ENCODE assay signal across 24 cellular contexts in the genomic region with DNA sequence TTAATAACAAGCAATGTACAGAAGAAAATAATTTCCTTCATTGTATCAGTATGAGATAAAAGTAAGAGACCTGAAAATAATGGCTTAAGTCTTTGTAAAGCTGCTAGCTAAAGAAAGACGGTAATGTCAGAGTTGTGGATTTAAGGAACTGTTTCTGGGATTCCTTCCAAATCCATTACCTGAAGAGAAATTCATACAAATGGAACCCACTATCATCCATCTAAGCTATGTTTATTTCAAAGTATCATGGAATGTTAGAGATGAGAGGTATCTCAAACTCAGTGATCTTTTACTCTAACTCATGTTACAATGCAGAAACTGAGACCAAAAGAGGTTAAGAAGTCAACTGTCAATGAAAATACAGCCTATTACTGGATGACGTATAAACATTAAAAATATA.
DNase-seq lines count a peak whose midpoint lies in the region; ATAC-seq, FAIRE-seq and TF ChIP-seq lines count a peak whose summit lies in the region.
"Had no signal": no experiment of that assay in that cellular context is flagged by ENCODE, and none has a peak within 500 bp of the region (broad histone marks: within the 10 kb centered on the region; RNA-seq: fewer than 3 reads in every experiment).

No MANE protein-coding gene starts in this region.

- POLR2A ChIA-PET in AG04450 (lab: Yijun Ruan, JAX) = no interaction called here

- no peak overlapping the region for H3K27ac Mint-ChIP-seq in astrocyte (ENCODE audit: unreplicated experiment)
- H3K27ac Mint-ChIP-seq: B cell; CD4-positive, CD25-positive, alpha-beta regulatory T cell; CD8-positive, alpha-beta T cell; GM23338; H9 had no signal

- H4K20me1 ChIP-seq in astrocyte (ENCODE audit: insufficient read depth, low read length) = no peaks in the 10 kb centered on the region
- H4K20me1 ChIP-seq: BLaER1 had no signal

- CTCF ChIA-PET in AG04450 (lab: Charles Lee) = interaction anchor here (1.0 kb wide), 1 partner anchor 347 kb away, joined by 3 read pairs; no protein-coding TSS in a partner anchor

- H3K4me1 Mint-ChIP-seq in astrocyte (ENCODE audit: low read depth, unreplicated experiment) = no peaks in the 10 kb centered on the region
- H3K4me1 Mint-ChIP-seq: B cell, GM23338, H9 had no signal

- 94 to 96% methylated on average over 2 of the region's 2 CpGs for WGBS in heart right ventricle, 2 donors

- TF ChIP-seq CTCF in AG04450 (IDR thresholded peaks at IDR 0.05; ENCODE audit: low read depth, low read length) (no peak), astrocyte (IDR thresholded peaks at IDR 0.05; ENCODE audit: insufficient read depth, low read depth, low read length) (no peak), heart right ventricle (IDR thresholded peaks at IDR 0.05) (no peak), tibial artery (IDR thresholded peaks at IDR 0.05) (no peak)

- H2AFZ ChIP-seq in astrocyte (ENCODE audit: low read depth, low read length) = no peak overlapping the region
- H2AFZ ChIP-seq: GM23338 had no signal

- H3K79me2 ChIP-seq in astrocyte (ENCODE audit: insufficient read depth, low read length) = no peaks in the 10 kb centered on the region

- H3K4me3 ChIP-seq in AG04450 (ENCODE audit: low read depth, low read length) (no peak overlapping the region), astrocyte (ENCODE audit: insufficient read depth, low read depth, low read length) (no peak overlapping the region), heart right ventricle (no peak overlapping the region), tibial artery (no peak overlapping the region)
- H3K4me3 ChIP-seq: A549, BLaER1, GM23338 had no signal

- H3K9me3 ChIP-seq in AG04450 (ENCODE audit: control insufficient read depth, insufficient read depth, low read length) (no peaks in the 10 kb centered on the region), astrocyte (ENCODE audit: insufficient read depth, low read depth, low read length) (no peaks in the 10 kb centered on the region), heart right ventricle (peaks cover 0 to 17% (median 3%) of the 10 kb centered on the region in 11 donors), tibial artery (no peaks in the 10 kb centered on the region)
- H3K9me3 ChIP-seq: A549, Caco-2 had no signal

- no peaks in the 10 kb centered on the region for H3K36me3 ChIP-seq in astrocyte (ENCODE audit: insufficient read depth, low read length)
- H3K36me3 ChIP-seq in heart right ventricle = peaks cover 0 to 40% (median under 1%) of the 10 kb centered on the region in 9 donors
- H3K36me3 ChIP-seq in tibial artery = peaks cover 2 to 11% (median 5%) of the 10 kb centered on the region in 3 donors

- H3K9ac ChIP-seq in astrocyte (ENCODE audit: low read length) = no peak overlapping the region
- H3K9ac ChIP-seq: BLaER1 had no signal

- DNase-seq in AG04450 (ENCODE audit: low read depth, low spot score) (peak; percentile 20), NCI-H226 (peak; percentile 12), astrocyte (ENCODE audit: low read depth) (peak; percentile 54), heart right ventricle (no peak), tibial artery (no peak), left lobe of liver (ENCODE audit: low spot score) (no peak)
- DNase-seq in activated effector memory CD4-positive, alpha-beta T cell treated with anti-CD3 and anti-CD28 coated beads, Interleukin-2, amount 50 U/mL, for 16 hours = no peak
- DNase-seq: 8988T; ACHN; Caco-2; CD4-positive, CD25-positive, alpha-beta regulatory T cell; CD8-positive, alpha-beta T cell; DMS53; DMS79 treated with DMSO at 0.1 percent for 48 hours; GF-D8; H9 had no signal

- H3K27me3 Mint-ChIP-seq in astrocyte (ENCODE audit: low read depth, unreplicated experiment) = no peaks in the 10 kb centered on the region
- H3K27me3 Mint-ChIP-seq: B cell; CD4-positive, CD25-positive, alpha-beta regulatory T cell had no signal

- H3K4me1 ChIP-seq in astrocyte (ENCODE audit: insufficient read depth, low read length) (no peaks in the 10 kb centered on the region), heart right ventricle (no peaks in the 10 kb centered on the region), tibial artery (no peaks in the 10 kb centered on the region)
- H3K4me1 ChIP-seq: A549, BLaER1, Caco-2 had no signal

- peaks cover 7% of the 10 kb centered on the region for H3K9me3 Mint-ChIP-seq in astrocyte (ENCODE audit: unreplicated experiment)
- H3K9me3 Mint-ChIP-seq: CD8-positive, alpha-beta T cell had no signal

- no peaks in the 10 kb centered on the region for H3K27me3 ChIP-seq in AG04450 (ENCODE audit: control insufficient read depth, insufficient read depth, low read length)
- no peaks in the 10 kb centered on the region for H3K27me3 ChIP-seq in astrocyte (ENCODE audit: insufficient read depth, low read length)
- no peaks in the 10 kb centered on the region for H3K27me3 ChIP-seq in heart right ventricle
- no peaks in the 10 kb centered on the region for H3K27me3 ChIP-seq in tibial artery
- H3K27me3 ChIP-seq: BLaER1 had no signal

- intact Hi-C loops in heart right ventricle (cut with DNase I) = no loop called here
- intact Hi-C loops in tibial artery (cut with DNase I; ENCODE audit: low total_unique reads) = no loop called here

- H3K36me3 Mint-ChIP-seq in astrocyte (ENCODE audit: low read depth, unreplicated experiment) = peaks cover 10% of the 10 kb centered on the region

- no peak overlapping the region for H3K4me3 Mint-ChIP-seq in astrocyte (ENCODE audit: unreplicated experiment)
- H3K4me3 Mint-ChIP-seq: B cell; CD4-positive, CD25-positive, alpha-beta regulatory T cell; CD8-positive, alpha-beta T cell; GM23338; H9 had no signal

- no peak for ATAC-seq in heart right ventricle
- ATAC-seq in left lobe of liver = no peak
- ATAC-seq: A549; CD8-positive, alpha-beta T cell; GM23338; HCT116 had no signal

- no peak overlapping the region for H3K4me2 ChIP-seq in astrocyte (ENCODE audit: low read length)
- H3K4me2 ChIP-seq: A549, BLaER1, GM23338 had no signal

- H3K27ac ChIP-seq in AG04450 (ENCODE audit: low read depth, low read length) = no peak overlapping the region
- H3K27ac ChIP-seq in astrocyte (ENCODE audit: low read depth, low read length) = no peak overlapping the region
- H3K27ac ChIP-seq in heart right ventricle = no peak overlapping the region
- H3K27ac ChIP-seq in tibial artery = no peak overlapping the region
- H3K27ac ChIP-seq: A549, BLaER1, C4-2B had no signal

- no peak for FAIRE-seq in astrocyte (lab: Jason Lieb, UNC)
- FAIRE-seq: A549, GM12891, GM18507 had no signal

Comparison
In these comparisons a context has a peak if more than half of its experiments do, and no peak if none do; other contexts are left out.
1. DNase-seq: peak in AG04450 (single experiment), NCI-H226 (single experiment) and astrocyte (single experiment); none in heart right ventricle (0 of 2), tibial artery (0 of 2), left lobe of liver (single experiment) and activated effector memory CD4-positive, alpha-beta T cell treated with anti-CD3 and anti-CD28 coated beads, Interleukin-2, amount 50 U/mL, for 16 hours (single experiment).